Comparison of ENCODE assay signal across 17 cellular contexts in genomic region chr6:74050921-74051320, GRCh38.
"Had no signal": no experiment of that assay in that cellular context is flagged by ENCODE, and none has a peak within 500 bp of the region (broad histone marks: within the 10 kb centered on the region; RNA-seq: fewer than 3 reads in every experiment).

No MANE protein-coding gene starts in this region.

- H3K79me2 ChIP-seq: hepatocyte had no signal

- H3K27ac ChIP-seq: coronary artery, hepatocyte, ovary, right atrium auricular region had no signal

- DNase-seq: effector CD4-positive, alpha-beta T cell; foreskin melanocyte; head of caudate nucleus; kidney glomerular epithelial cell; mammary epithelial cell; natural killer cell; nucleus accumbens; ovary; stimulated activated CD4-positive, alpha-beta T cell treated with anti-CD3 and anti-CD28 coated beads, Interleukin-2, amount 100 ng/mL, for 48 hours; stimulated activated naive CD4-positive, alpha-beta T cell treated with Interleukin-2 at 50 U/mL for 16 hours; trophoblast cell had no signal

- H3K36me3 ChIP-seq: ovary, right atrium auricular region had no signal

- H2AFZ ChIP-seq: hepatocyte had no signal

- H3K4me1 Mint-ChIP-seq: mesothelial cell of epicardium, natural killer cell, neural crest cell had no signal

- H3K36me3 Mint-ChIP-seq: mesothelial cell of epicardium, natural killer cell had no signal

- H3K27ac Mint-ChIP-seq: mesothelial cell of epicardium, natural killer cell had no signal

- H3K27me3 ChIP-seq: hepatocyte, ovary, right atrium auricular region had no signal

- H3K4me1 ChIP-seq: right atrium auricular region had no signal

- H3K4me2 ChIP-seq: hepatocyte, smooth muscle cell had no signal

- H3K4me3 Mint-ChIP-seq: mesothelial cell of epicardium, natural killer cell, neural crest cell had no signal

- H3K4me3 ChIP-seq: coronary artery, hepatocyte, ovary, right atrium auricular region, smooth muscle cell had no signal

- H3K9me3 Mint-ChIP-seq: mesothelial cell of epicardium, neural crest cell had no signal

- H3K9me3 ChIP-seq: ovary, right atrium auricular region had no signal
